ENCODE assay signal across 24 cellular contexts in genomic region chr2:151824886-151825285, GRCh38. TPM values are rescaled to one million over a fixed set of nuclear protein-coding genes. Genes with fewer than 3 reads are reported as not detected.
DNase-seq lines count a peak whose midpoint lies in the region; ATAC-seq, FAIRE-seq and TF ChIP-seq lines count a peak whose summit lies in the region.
"Had no signal": no experiment of that assay in that cellular context is flagged by ENCODE, and none has a peak within 500 bp of the region (broad histone marks: within the 10 kb centered on the region; RNA-seq: fewer than 3 reads in every experiment).

No MANE protein-coding gene starts in this region.

- no peak overlapping the region for H4K5ac ChIP-seq in H9 (ENCODE audit: insufficient read length, low read depth, low read length)

- no peaks in the 10 kb centered on the region for H3K23me2 ChIP-seq in H9 (ENCODE audit: insufficient read length, low read depth, low read length, poor library complexity, severe bottlenecking)

- H3K23ac ChIP-seq in H9 (ENCODE audit: insufficient read length, low read depth, low read length): no peak overlapping the region

- H3K79me1 ChIP-seq in H9 (ENCODE audit: insufficient read depth, low read depth, low read length, poor library complexity, severe bottlenecking): peaks cover 3% of the 10 kb centered on the region

- no peak overlapping the region for H2BK120ac ChIP-seq in H9 (ENCODE audit: low read depth, low read length, poor library complexity, severe bottlenecking)

- H2BK5ac ChIP-seq in H9 (ENCODE audit: insufficient read length, low read length): no peak overlapping the region

- ATAC-seq in gastrocnemius medialis (no peak), HG03139 (IDR thresholded peaks at IDR 0.05; ENCODE audit: unreplicated experiment) (no peak), right cardiac atrium (no peak)
- ATAC-seq: esophagus mucosa; foreskin keratinocyte; mucosa of descending colon; pancreas; stimulated activated naive CD8-positive, alpha-beta T cell treated with anti-CD3 and anti-CD28 coated beads, Interleukin-15, amount 100 ng/mL, for 72 hours had no signal

- no peak overlapping the region for H4K8ac ChIP-seq in H9 (replicated peaks; ENCODE audit: insufficient read length, low read depth, low read length)

- BruUV-seq in OCI-LY7 (replicated peaks; lab: Mats Ljungman, UMichigan): no TSS peak
- no TSS peak for BruUV-seq in endothelial cell of umbilical vein (replicated peaks; lab: Mats Ljungman, UMichigan)

- dilution Hi-C loops in endothelial cell of umbilical vein (cut with MboI; ENCODE audit: extremely low pct_ligation_motif_present, low sequenced_read_pairs): no loop called here

- H3K4me3 Mint-ChIP-seq in H9: no peak overlapping the region

- H3K27me3 ChIP-seq in endothelial cell of umbilical vein (ENCODE audit: control insufficient read depth in 2 of 2, insufficient read depth in 2 of 2, low read length in 2 of 2): no peaks in the 10 kb centered on the region
- no peaks in the 10 kb centered on the region for H3K27me3 ChIP-seq in gastrocnemius medialis
- no peaks in the 10 kb centered on the region for H3K27me3 ChIP-seq in H9 (ENCODE audit: insufficient read depth, low read length)
- no peaks in the 10 kb centered on the region for H3K27me3 ChIP-seq in right cardiac atrium (ENCODE audit: control insufficient read depth, insufficient read depth)
- H3K27me3 ChIP-seq: foreskin keratinocyte, pancreas, upper lobe of left lung had no signal

- no peak overlapping the region for H3K56ac ChIP-seq in H9 (ENCODE audit: insufficient read length, low read depth, low read length)

- FAIRE-seq in GM12891 (lab: Jason Lieb, UNC) (peak; percentile 48), endothelial cell of umbilical vein (lab: Jason Lieb, UNC) (peak; percentile 50)
- FAIRE-seq: H54, pancreas had no signal

- TF ChIP-seq CTCF in OCI-LY7 (conservative IDR thresholded peaks at IDR 0.05; ENCODE audit: low read length) (no peak), endothelial cell of umbilical vein (IDR thresholded peaks at IDR 0.05; ENCODE audit: extremely low read depth in 1 of 2, insufficient read depth in 1 of 2, low read depth in 1 of 2, low read length in 2 of 2) (no peak), gastrocnemius medialis (IDR thresholded peaks at IDR 0.05 in 4 of 5, conservative IDR thresholded peaks at IDR 0.05 in 1 of 5) (no peak), H9 (conservative IDR thresholded peaks at IDR 0.05) (no peak)

- H3K9ac ChIP-seq in endothelial cell of umbilical vein (replicated peaks; ENCODE audit: extremely low read depth, insufficient read depth, low read length) (no peak overlapping the region), H9 (ENCODE audit: extremely low read depth, insufficient read length, low read length) (no peak overlapping the region)

- H3T11ph ChIP-seq in H9 (ENCODE audit: low read length): no peak overlapping the region

- POLR2A ChIA-PET in OCI-LY7 (lab: Charles Lee): interaction anchor here (0.7 to 2.1 kb wide), 8 partner anchors 8 to 86 kb away, joined by 3 to 8 read pairs (median 6); no protein-coding TSS in a partner anchor
- POLR2A ChIA-PET in endothelial cell of umbilical vein (lab: Charles Lee): no interaction called here

- H3K9me3 Mint-ChIP-seq in H9: no peaks in the 10 kb centered on the region
- H3K9me3 Mint-ChIP-seq: activated T-helper 1 cell treated with anti-CD3 and anti-CD28 coated beads, Interleukin-12 subunit alpha, Interleukin-12 subunit beta, Interleukin-2, Interleukin-4 antibody, amounts not matched to agents 30 ng/mL and 10 ng/mL and 1 ng/mL, durations not matched to agents 14 hours and 24 hours and 36 hours; nephron had no signal

- no peak overlapping the region for H4K91ac ChIP-seq in H9 (ENCODE audit: insufficient read length, low read depth, low read length)

- H3K27me3 Mint-ChIP-seq in H9 (ENCODE audit: low read depth): no peaks in the 10 kb centered on the region
- H3K27me3 Mint-ChIP-seq: activated naive CD8-positive, alpha-beta T cell; stimulated activated naive CD8-positive, alpha-beta T cell treated with anti-CD3 and anti-CD28 coated beads, Interleukin-15, amount 100 ng/mL, for 72 hours had no signal

- CTCF ChIA-PET in OCI-LY7 (lab: Charles Lee; ENCODE audit: unreplicated experiment): no interaction called here
- CTCF ChIA-PET in endothelial cell of umbilical vein (lab: Charles Lee): interaction anchor here (0.9 to 4.5 kb wide), 2 partner anchors 18 to 123 kb away, joined by 4 to 27 read pairs; no protein-coding TSS in a partner anchor

- no peaks in the 10 kb centered on the region for H3K9me3 ChIP-seq in OCI-LY7 (ENCODE audit: low read length)
- H3K9me3 ChIP-seq in endothelial cell of umbilical vein (replicated peaks; ENCODE audit: control insufficient read depth, insufficient read depth, low read length): no peaks in the 10 kb centered on the region
- no peaks in the 10 kb centered on the region for H3K9me3 ChIP-seq in gastrocnemius medialis
- H3K9me3 ChIP-seq in H9 (ENCODE audit: control insufficient read depth, low read depth, low read length): no peaks in the 10 kb centered on the region
- no peaks in the 10 kb centered on the region for H3K9me3 ChIP-seq in right cardiac atrium (ENCODE audit: control insufficient read depth, low read length)
- H3K9me3 ChIP-seq: mucosa of descending colon, pancreas, upper lobe of left lung had no signal

- TF ChIP-seq POLR2A in GM12891 (IDR thresholded peaks at IDR 0.05; ENCODE audit: low read depth, low read length) (no peak), endothelial cell of umbilical vein (IDR thresholded peaks at IDR 0.05; ENCODE audit: low read depth, low read length) (no peak), gastrocnemius medialis (IDR thresholded peaks at IDR 0.05) (no peak)

- WGBS in H9 (ENCODE audit: extremely low coverage, insufficient read length, low lambda C conversion rate): no CpG with 5 or more reads among the region's 2 CpGs
- 67% methylated on average over 2 of the region's 2 CpGs for WGBS in right cardiac atrium

- H3K4me2 ChIP-seq in OCI-LY7 (ENCODE audit: low read length) (peak overlapping the region; percentile 20; the same call in 1 of the 2 replicates), endothelial cell of umbilical vein (ENCODE audit: insufficient read depth, low read length) (peak overlapping the region; percentile 61), H9 (ENCODE audit: insufficient read depth, insufficient read length, low read length) (no peak overlapping the region)

- no peak overlapping the region for H3K27ac Mint-ChIP-seq in H9
- H3K27ac Mint-ChIP-seq: activated naive CD8-positive, alpha-beta T cell; activated T-helper 1 cell treated with anti-CD3 and anti-CD28 coated beads, Interleukin-12 subunit alpha, Interleukin-12 subunit beta, Interleukin-2, Interleukin-4 antibody, amounts not matched to agents 30 ng/mL and 10 ng/mL and 1 ng/mL, durations not matched to agents 14 hours and 24 hours and 36 hours; stimulated activated naive CD8-positive, alpha-beta T cell treated with anti-CD3 and anti-CD28 coated beads, Interleukin-15, amount 100 ng/mL, for 72 hours had no signal

- H3K18ac ChIP-seq in H9 (ENCODE audit: insufficient read length, low read depth, low read length): no peak overlapping the region

- no peak overlapping the region for H2AFZ ChIP-seq in OCI-LY7 (ENCODE audit: low read length)
- no peak overlapping the region for H2AFZ ChIP-seq in endothelial cell of umbilical vein (ENCODE audit: low read depth, low read length)
- no peak overlapping the region for H2AFZ ChIP-seq in H9 (ENCODE audit: low read length)

- no peaks in the 10 kb centered on the region for H3K9me1 ChIP-seq in endothelial cell of umbilical vein (replicated peaks; ENCODE audit: control insufficient read depth, extremely low read depth, insufficient read depth, low read length)

- H3K14ac ChIP-seq in H9 (ENCODE audit: insufficient read depth, low read length): no peak overlapping the region

- no peak for DNase-seq in GM12891 (ENCODE audit: insufficient read length, low spot score)
- no peak for DNase-seq in OCI-LY7 (ENCODE audit: low spot score)
- peak; percentile 69 for DNase-seq in endothelial cell of umbilical vein (ENCODE audit: low read depth, low spot score)
- DNase-seq in gastrocnemius medialis: no peak
- DNase-seq in H9: no peak
- no peak for DNase-seq in SKM-1 treated with dmso at 0.1 percent for 144 hours (lab: John Stamatoyannopoulos, UW; ENCODE audit: unreplicated experiment)
- DNase-seq in right cardiac atrium: no peak
- DNase-seq: activated CD4-positive, alpha-beta T cell treated with anti-CD3 and anti-CD28 coated beads for 48 hours; effector CD8-positive, alpha-beta T cell; foreskin keratinocyte; Karpas-422; mucosa of descending colon; NCI-H187; NCI-H748 treated with DMSO at 0.1 percent for 48 hours; pancreas; stimulated activated naive CD8-positive, alpha-beta T cell treated with anti-CD3 and anti-CD28 coated beads, Interleukin-15, amount 100 ng/mL, for 72 hours; upper lobe of left lung had no signal

- H2BK20ac ChIP-seq in H9 (ENCODE audit: low read depth, low read length, poor library complexity, severe bottlenecking): no peak overlapping the region

- H4K20me1 ChIP-seq in OCI-LY7 (ENCODE audit: insufficient read depth, low read length) (peaks cover 20% of the 10 kb centered on the region; the same call in 1 of the 2 replicates), endothelial cell of umbilical vein (replicated peaks; ENCODE audit: control insufficient read depth, extremely low read depth, insufficient read depth, low read length) (peaks cover 10% of the 10 kb centered on the region), H9 (ENCODE audit: control insufficient read depth, insufficient read depth, insufficient read length) (no peaks in the 10 kb centered on the region)

- H3K4me3 ChIP-seq in OCI-LY7 (ENCODE audit: low read depth, low read length, poor library complexity, severe bottlenecking): no peak overlapping the region
- H3K4me3 ChIP-seq in endothelial cell of umbilical vein (replicated peaks in 1 of 3; ENCODE audit: insufficient read depth in 1 of 3, low read depth in 1 of 3, low read length in 3 of 3): no peak overlapping the region
- no peak overlapping the region for H3K4me3 ChIP-seq in gastrocnemius medialis
- no peak overlapping the region for H3K4me3 ChIP-seq in right cardiac atrium (ENCODE audit: low read length)
- H3K4me3 ChIP-seq: mucosa of descending colon, pancreas, SK-N-MC, upper lobe of left lung had no signal

- no peak overlapping the region for H3K4ac ChIP-seq in H9 (ENCODE audit: low read depth, low read length)

- H3K27ac ChIP-seq in OCI-LY7 (ENCODE audit: low read depth, low read length, poor library complexity, severe bottlenecking) (no peak overlapping the region), endothelial cell of umbilical vein (ENCODE audit: insufficient read depth, low read depth, low read length) (peak overlapping the region; percentile 36), gastrocnemius medialis (peak overlapping the region in 3 of 4 donors; percentile 90 to 96 (median 96)), H9 (ENCODE audit: insufficient read length, low read depth, low read length) (no peak overlapping the region), right cardiac atrium (ENCODE audit: low read length) (no peak overlapping the region)
- H3K27ac ChIP-seq: foreskin keratinocyte, pancreas, SK-N-MC had no signal

- H2BK12ac ChIP-seq in H9 (ENCODE audit: insufficient read length, low read depth, low read length): no peak overlapping the region

- H3K36me3 Mint-ChIP-seq in H9 (ENCODE audit: insufficient read depth in 1 of 3, low read depth in 3 of 3): peaks cover 0 to 8% (median 2%) of the 10 kb centered on the region in 3 experiments; a peak in 2 of 7 replicates

- in situ Hi-C loops in gastrocnemius medialis (cut with MboI; ENCODE audit: low sequenced_read_pairs in 4 of 4): loop anchor here in 2 of 4 donors (25.0 kb wide), 2 partner anchors 187 to 887 kb away; partner anchors contain the start of genes ARL6IP6 (in 1 of the 2) and PRPF40A (in 1 of the 2)

- H2AK5ac ChIP-seq in H9 (ENCODE audit: insufficient read length, low read length): no peak overlapping the region

- H2BK15ac ChIP-seq in H9 (ENCODE audit: low read depth, low read length): no peak overlapping the region

- H3K9me2 ChIP-seq in OCI-LY7 (ENCODE audit: insufficient read depth, low read length): no peaks in the 10 kb centered on the region

- H3K4me1 ChIP-seq in OCI-LY7 (ENCODE audit: insufficient read depth, low read length, poor library complexity, severe bottlenecking) (peaks cover 34% of the 10 kb centered on the region), endothelial cell of umbilical vein (ENCODE audit: control insufficient read depth, extremely low read depth, insufficient read depth, low read length) (peaks cover 33% of the 10 kb centered on the region), gastrocnemius medialis (peaks cover 56 to 63% of the 10 kb centered on the region in 2 donors), H9 (ENCODE audit: insufficient read depth, low read length) (peaks cover 8% of the 10 kb centered on the region; the same call in 1 of the 2 replicates), right cardiac atrium (ENCODE audit: control insufficient read depth, insufficient read depth, low read length) (peaks cover 7% of the 10 kb centered on the region)

- H3K79me2 ChIP-seq in OCI-LY7 (ENCODE audit: insufficient read depth, low read depth, low read length) (peaks cover 79% of the 10 kb centered on the region), endothelial cell of umbilical vein (ENCODE audit: control insufficient read depth, insufficient read depth, low read length) (peaks cover 78% of the 10 kb centered on the region), H9 (ENCODE audit: insufficient read depth, low read length) (peaks cover 47% of the 10 kb centered on the region)

- peaks cover 60 to 63% of the 10 kb centered on the region in 2 experiments for H3K4me1 Mint-ChIP-seq in H9

- H3K36me3 ChIP-seq in OCI-LY7 (ENCODE audit: insufficient read depth, low read length) (peaks cover 27% of the 10 kb centered on the region), endothelial cell of umbilical vein (ENCODE audit: control insufficient read depth in 2 of 2, extremely low read depth in 1 of 2, insufficient read depth in 2 of 2, low read length in 2 of 2) (no peaks in the 10 kb centered on the region), gastrocnemius medialis (no peaks in the 10 kb centered on the region)
- H3K36me3 ChIP-seq: pancreas, upper lobe of left lung had no signal

- intact Hi-C loops in OCI-LY7 (cut with micrococcal nuclease; ENCODE audit: unreplicated experiment) (loop anchor here (5.0 to 10.0 kb wide), 2 partner anchors 350 to 892 kb away; partner anchors contain the start of genes ARL6IP6, PRPF40A and STAM2), endothelial cell of umbilical vein (cut with micrococcal nuclease) (loop anchor here (5.0 kb wide), 3 partner anchors 122 to 892 kb away; partner anchors contain the start of genes ARL6IP6 and PRPF40A), gastrocnemius medialis (cut with DNase I; ENCODE audit: low total_unique reads) (loop anchor here (5.0 kb wide), 3 partner anchors 93 to 892 kb away; partner anchors contain the start of genes ARL6IP6, NEB and PRPF40A), right cardiac atrium (cut with DNase I) (loop anchor here in 1 of 4 donors (10.0 kb wide), 1 partner anchor 180 kb away; no protein-coding TSS in a partner anchor)

RNA-seq across cellular contexts. Expression of gene ARL5A, which starts 3.3 kb away (rescaled TPM):
- 25.9 TPM for polyA plus RNA-seq in GM12891 (2012; ENCODE audit: low read depth, missing spikeins)
- 91.4 and 107 TPM in 2 replicates for total RNA-seq in OCI-LY7 (2014; rRNA removed; shearing (Covaris generic))
- total RNA-seq in OCI-LY7 (2022) (78.1 and 78.6 TPM in 2 replicates), endothelial cell of umbilical vein (73.2 and 77.5 TPM in 2 replicates), gastrocnemius medialis (10 to 100 TPM; 45.0 to 81.7 (median 60.6) TPM), H9 (2021) (63.2 and 66.7 TPM in 2 replicates), right cardiac atrium (100 to 1,000 TPM in 2 of 4 donors, 10 to 100 TPM in 2; 81.5 to 119 (median 99.5) TPM)
- polyA plus RNA-seq in endothelial cell of umbilical vein (18.0 and 25.8 TPM in 2 replicates), right cardiac atrium (26.8 TPM)
- 32.8 and 41.4 TPM in 2 replicates for polyA plus RNA-seq in endothelial cell of umbilical vein (2011; cell fraction: cytosol; rRNA removed)
- 27.4 and 29.4 TPM in 2 replicates for polyA plus RNA-seq in endothelial cell of umbilical vein (2011; cell fraction: nucleus; rRNA removed)
- 38.7 and 49.2 TPM in 2 replicates for polyA plus RNA-seq in endothelial cell of umbilical vein (2012)
- 52.0 and 64.5 TPM in 2 replicates for polyA minus RNA-seq in endothelial cell of umbilical vein
- polyA minus RNA-seq in endothelial cell of umbilical vein (2011; cell fraction: cytosol; rRNA and poly(A)+ RNA removed): 11.6 TPM
- 52.4 and 67.5 TPM in 2 replicates for polyA minus RNA-seq in endothelial cell of umbilical vein (2011; cell fraction: nucleus; rRNA and poly(A)+ RNA removed)

Comparison
In these comparisons a context has a peak if more than half of its experiments do, and no peak if none do; other contexts are left out.
1. H3K27ac ChIP-seq: peak in endothelial cell of umbilical vein (single experiment) and gastrocnemius medialis (3 of 4); none in OCI-LY7 (single experiment), H9 (single experiment) and right cardiac atrium (single experiment).